ENCODE assay signal across 15 cellular contexts in the genomic region with DNA sequence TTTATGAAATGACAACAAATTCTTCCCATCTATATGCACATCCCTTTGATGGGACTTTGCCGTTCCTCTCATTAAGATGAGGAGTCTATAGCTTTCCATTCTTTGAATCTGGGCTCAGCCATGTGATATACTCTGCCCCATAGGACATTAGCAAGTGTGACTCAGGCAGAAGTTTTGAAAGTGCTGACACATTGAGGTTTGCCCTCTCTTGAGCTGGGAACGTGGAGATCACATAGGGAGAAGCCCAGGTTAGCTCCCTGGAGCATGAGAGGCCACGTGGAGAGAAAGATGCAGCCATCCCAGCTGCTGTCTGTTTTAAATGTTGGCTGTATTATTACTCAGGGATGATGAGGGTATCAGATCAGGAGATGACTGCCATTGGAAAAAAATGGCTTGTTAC.
DNase-seq lines count a peak whose midpoint lies in the region; ATAC-seq, FAIRE-seq and TF ChIP-seq lines count a peak whose summit lies in the region.
"Had no signal": no experiment of that assay in that cellular context is flagged by ENCODE, and none has a peak within 500 bp of the region (broad histone marks: within the 10 kb centered on the region; RNA-seq: fewer than 3 reads in every experiment).

No MANE protein-coding gene starts in this region.

- 3% methylated on average over 3 of the region's 3 CpGs for WGBS in K562 (ENCODE audit: insufficient coverage, low coverage, missing lambda C conversion rate)

- in situ Hi-C loops in K562 (cut with MboI) = no loop called here

- H3K27ac ChIP-seq in K562 (ENCODE audit: extremely low read depth, low read depth, low read length) (no peak overlapping the region), right atrium auricular region (no peak overlapping the region)
- H3K27ac ChIP-seq: ascending aorta, prostate gland had no signal

- no peak for TF ChIP-seq POLR2A in K562 (conservative IDR thresholded peaks at IDR 0.05)

- no TSS peak for BruUV-seq in K562 (replicated peaks; lab: Mats Ljungman, UMichigan)

- H3K9me1 ChIP-seq in K562 (ENCODE audit: control insufficient read depth, insufficient read depth, low read length) = no peaks in the 10 kb centered on the region

- no peak overlapping the region for H3K4me3 ChIP-seq in AG10803 (ENCODE audit: low read length)
- H3K4me3 ChIP-seq in K562 = no peak overlapping the region
- H3K4me3 ChIP-seq in right atrium auricular region = no peak overlapping the region
- H3K4me3 ChIP-seq: ascending aorta, prostate gland had no signal

- TF ChIP-seq CTCF in AG10803 (conservative IDR thresholded peaks at IDR 0.05; ENCODE audit: low read length) (no peak), K562 (IDR thresholded peaks at IDR 0.05 in 2 of 3, conservative IDR thresholded peaks at IDR 0.05 in 1 of 3; ENCODE audit: insufficient read depth in 2 of 3, low read depth in 1 of 3, low read length in 3 of 3) (no peak), right atrium auricular region (IDR thresholded peaks at IDR 0.05) (no peak)

- H3K9me3 ChIP-seq in K562 (replicated peaks; ENCODE audit: control insufficient read depth, insufficient read depth, low read depth, low read length) (no peaks in the 10 kb centered on the region), right atrium auricular region (no peaks in the 10 kb centered on the region)
- H3K9me3 ChIP-seq: ascending aorta, prostate gland had no signal

- H3K36me3 ChIP-seq in K562 (ENCODE audit: control insufficient read depth, insufficient read depth, low read length) (no peaks in the 10 kb centered on the region), right atrium auricular region (no peaks in the 10 kb centered on the region)
- H3K36me3 ChIP-seq: ascending aorta, prostate gland had no signal

- DNase-seq in AG10803 (ENCODE audit: low read depth) (peak; percentile 74), HTR-8/SVneo (ENCODE audit: insufficient read length, low spot score) (peak; percentile 31), K562 (ENCODE audit: extremely low read depth in 1 of 4, low spot score in 3 of 4) (peak in 1 of 4 experiments; percentile 9), glomerular visceral epithelial cell (ENCODE audit: extremely low spot score) (peak; percentile 65), right atrium auricular region (ENCODE audit: low spot score) (no peak), posterior cingulate gyrus (no peak)
- no peak for DNase-seq in activated CD4-positive, CD25-positive, alpha-beta regulatory T cell treated with anti-CD3 and anti-CD28 coated beads, Interleukin-2, amount 50 U/mL, for 72 hours
- DNase-seq in activated CD4-positive, alpha-beta T cell treated with anti-CD3 and anti-CD28 coated beads for 1 hour = no peak
- DNase-seq: activated CD4-positive, alpha-beta T cell treated with anti-CD3 and anti-CD28 coated beads, Interleukin-2, amount 50 U/mL, for 4 hours; activated T-cell treated with anti-CD3 and anti-CD28 coated beads, Interleukin-2, amount 50 U/mL, for 72 hours; left cardiac atrium; NCI-H774 had no signal

- POLR2A ChIA-PET in K562 (lab: Yijun Ruan, JAX) = no interaction called here

- H2AFZ ChIP-seq in K562 (ENCODE audit: low read depth, low read length) = no peak overlapping the region

- no peaks in the 10 kb centered on the region for H3K4me1 ChIP-seq in K562 (replicated peaks in 1 of 2; ENCODE audit: control insufficient read depth in 2 of 2, insufficient read depth in 2 of 2, low read length in 2 of 2)
- no peaks in the 10 kb centered on the region for H3K4me1 ChIP-seq in right atrium auricular region
- H3K4me1 ChIP-seq: ascending aorta, prostate gland had no signal

- TF ChIP-seq RAD21 in K562 (CRISPR knock-in tag; conservative IDR thresholded peaks at IDR 0.05 in 1 of 2, IDR thresholded peaks at IDR 0.05 in 1 of 2) = no peak

- H3K27me3 ChIP-seq in K562 (ENCODE audit: control insufficient read depth in 2 of 2, insufficient read depth in 2 of 2, low read length in 2 of 2) (no peaks in the 10 kb centered on the region), right atrium auricular region (no peaks in the 10 kb centered on the region)
- H3K27me3 ChIP-seq: ascending aorta had no signal

- CTCF ChIA-PET in K562 (lab: Yijun Ruan, JAX; ENCODE audit: low intra/inter-chr PET ratio) = no interaction called here

- H3K4me2 ChIP-seq in K562 (ENCODE audit: insufficient read depth, low read length) = no peak overlapping the region

- no peaks in the 10 kb centered on the region for H4K20me1 ChIP-seq in K562 (replicated peaks; ENCODE audit: control insufficient read depth, insufficient read depth, low read length)

- peak; percentile 51; the same call in 1 of the 3 replicates for ATAC-seq in K562
- ATAC-seq: activated T-cell treated with anti-CD3 and anti-CD28 coated beads, Interleukin-2, amount 50 U/mL, for 72 hours; left cardiac atrium; Right ventricle myocardium inferior had no signal

- FAIRE-seq in HTR-8/SVneo (lab: Jason Lieb, UNC) (peak; percentile 75), K562 (lab: Jason Lieb, UNC) (no peak)

- no peak overlapping the region for H3K9ac ChIP-seq in K562 (ENCODE audit: insufficient read depth in 1 of 2, low read depth in 2 of 2, low read length in 2 of 2)

- TF ChIP-seq EP300 in K562 (IDR thresholded peaks at IDR 0.05; ENCODE audit: low read length) = no peak

- no peaks in the 10 kb centered on the region for H3K79me2 ChIP-seq in K562 (ENCODE audit: control insufficient read depth, insufficient read depth, low read length)

- intact Hi-C loops in K562 (cut with micrococcal nuclease) (no loop called here), posterior cingulate gyrus (cut with DNase I) (no loop called here)

TF ChIP-seq in K562, 482 proteins besides CTCF, POLR2A, EP300 and RAD21 (continues in another document):
- no peak for TF ChIP-seq L3MBTL2 (IDR thresholded peaks at IDR 0.05)
- no peak for TF ChIP-seq BMI1 (IDR thresholded peaks at IDR 0.05; ENCODE audit: low read length)
- no peak for TF ChIP-seq YY1 (IDR thresholded peaks at IDR 0.05; ENCODE audit: borderline replicate concordance in 1 of 3, control insufficient read depth in 1 of 3, extremely low read depth in 1 of 3, insufficient read depth in 3 of 3, insufficient read length in 1 of 3, insufficient replicate concordance in 2 of 3, low read depth in 1 of 3, low read length in 2 of 3)
- no peak for TF ChIP-seq ATF4 (CRISPR knock-in tag; IDR thresholded peaks at IDR 0.05)
- TF ChIP-seq POLR2AphosphoS2 (IDR thresholded peaks at IDR 0.05; ENCODE audit: low read length) = no peak
- peak; percentile 37; the same call in 1 of the 2 replicates for TF ChIP-seq MAX (CRISPR knock-in tag; IDR thresholded peaks at IDR 0.05)
- TF ChIP-seq XRCC3 (IDR thresholded peaks at IDR 0.05) = no peak
- no peak for TF ChIP-seq DIDO1 (tag; IDR thresholded peaks at IDR 0.05; ENCODE audit: low read depth)
- TF ChIP-seq THRAP3 (IDR thresholded peaks at IDR 0.05; ENCODE audit: borderline replicate concordance) = no peak
- TF ChIP-seq CREM (IDR thresholded peaks at IDR 0.05; ENCODE audit: low read depth) = no peak
- TF ChIP-seq MAFK (IDR thresholded peaks at IDR 0.05; ENCODE audit: low read length) = peak; percentile 35; the same call in 1 of the 2 replicates
- no peak for TF ChIP-seq ZNF133 (CRISPR knock-in tag; IDR thresholded peaks at IDR 0.05)
- TF ChIP-seq POU5F1 (IDR thresholded peaks at IDR 0.05; ENCODE audit: borderline replicate concordance, low read depth, low read length, partially characterized antibody) = no peak
- TF ChIP-seq HDAC3 (IDR thresholded peaks at IDR 0.05; ENCODE audit: borderline replicate concordance, partially characterized antibody) = no peak
- TF ChIP-seq HMGXB4 (CRISPR knock-in tag; IDR thresholded peaks at IDR 0.05) = no peak
- no peak for TF ChIP-seq CAMTA2 (CRISPR knock-in tag; conservative IDR thresholded peaks at IDR 0.05)
- no peak for TF ChIP-seq CBX3 (IDR thresholded peaks at IDR 0.05; ENCODE audit: borderline replicate concordance in 1 of 2, low read length in 2 of 2)
- peak; percentile 10; the same call in 1 of the 2 replicates for TF ChIP-seq MAFF (IDR thresholded peaks at IDR 0.05; ENCODE audit: low read length)
- peak; percentile 69 for TF ChIP-seq ZNF316 (IDR thresholded peaks at IDR 0.05)
- peak; percentile 47 for TF ChIP-seq FOSL1 (tag; conservative IDR thresholded peaks at IDR 0.05)
- no peak for TF ChIP-seq PML (IDR thresholded peaks at IDR 0.05; ENCODE audit: low read length)
- no peak for TF ChIP-seq WHSC1 (IDR thresholded peaks at IDR 0.05; ENCODE audit: low read length)
- no peak for TF ChIP-seq RAD51 (IDR thresholded peaks at IDR 0.05; ENCODE audit: borderline replicate concordance, low read depth)

Comparison
In these comparisons a context has a peak if more than half of its experiments do, and no peak if none do; other contexts are left out.
1. DNase-seq: peak in AG10803 (single experiment), HTR-8/SVneo (single experiment) and glomerular visceral epithelial cell (single experiment); none in activated CD4-positive, CD25-positive, alpha-beta regulatory T cell treated with anti-CD3 and anti-CD28 coated beads, Interleukin-2, amount 50 U/mL, for 72 hours (single experiment), right atrium auricular region (single experiment), activated CD4-positive, alpha-beta T cell treated with anti-CD3 and anti-CD28 coated beads for 1 hour (single experiment) and posterior cingulate gyrus (0 of 10).